In the genomic region with DNA sequence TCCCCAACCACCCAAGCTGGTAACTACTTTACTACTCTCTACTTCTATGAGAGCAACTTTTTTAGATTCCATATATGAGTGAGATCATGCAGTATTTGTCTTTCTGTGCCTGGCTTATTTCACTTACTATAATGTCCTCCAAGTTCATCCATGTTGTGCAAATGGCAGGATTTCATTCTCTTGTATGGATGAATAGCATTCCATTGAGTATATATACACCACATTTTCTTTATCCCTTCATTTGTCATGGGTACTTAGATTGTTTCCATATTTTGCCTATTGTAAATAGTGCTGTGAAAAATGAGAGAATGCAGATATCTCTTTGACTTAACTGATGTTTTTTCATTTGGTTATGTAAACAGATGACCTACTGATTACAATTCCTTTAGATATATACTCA, we compare ENCODE assay signal across 17 cellular contexts.
DNase-seq lines count a peak whose midpoint lies in the region; ATAC-seq and TF ChIP-seq lines count a peak whose summit lies in the region.
"Had no signal": no experiment of that assay in that cellular context is flagged by ENCODE, and none has a peak within 500 bp of the region (broad histone marks: within the 10 kb centered on the region; RNA-seq: fewer than 3 reads in every experiment).

No MANE protein-coding gene starts in this region.

- H3K36me3 ChIP-seq in SJSA1 (no peaks in the 10 kb centered on the region), Caco-2 (ENCODE audit: control insufficient read depth, insufficient read depth, low read length) (no peaks in the 10 kb centered on the region)

- TF ChIP-seq CTCF in mesothelial cell of epicardium (IDR thresholded peaks at IDR 0.05; ENCODE audit: unreplicated experiment), result no peak
- no peak for TF ChIP-seq CTCF in Caco-2 (IDR thresholded peaks at IDR 0.05; ENCODE audit: insufficient read depth in 1 of 2, low read depth in 1 of 2, low read length in 1 of 2, severe bottlenecking in 1 of 2, unreplicated experiment in 1 of 2)

- H3K27me3 Mint-ChIP-seq in mesothelial cell of epicardium (ENCODE audit: low read depth), result no peaks in the 10 kb centered on the region
- H3K27me3 Mint-ChIP-seq in Caco-2 (ENCODE audit: insufficient read depth, unreplicated experiment), result peaks cover 10% of the 10 kb centered on the region
- H3K27me3 Mint-ChIP-seq: B cell had no signal

- H3K4me3 ChIP-seq in SJSA1, result no peak overlapping the region
- no peak overlapping the region for H3K4me3 ChIP-seq in Caco-2 (ENCODE audit: low read depth, low read length)
- H3K4me3 ChIP-seq: GM23248 had no signal

- peaks cover 19% of the 10 kb centered on the region for H3K4me1 Mint-ChIP-seq in mesothelial cell of epicardium
- peaks cover 10% of the 10 kb centered on the region for H3K4me1 Mint-ChIP-seq in Caco-2 (ENCODE audit: low read depth, unreplicated experiment)

- intact Hi-C loops in Caco-2 (cut with micrococcal nuclease; ENCODE audit: unreplicated experiment) (loop anchor here (2.0 kb wide), 1 partner anchor 18 kb away; no protein-coding TSS in a partner anchor), left cardiac atrium (cut with DNase I) (no loop called here)

- CTCF ChIA-PET in Caco-2 (lab: Charles Lee), result interaction anchor here (1.7 kb wide), 1 partner anchor 37 kb away, joined by 3 read pairs; no protein-coding TSS in a partner anchor

- DNase-seq in EH (ENCODE audit: low read depth) (peak; percentile 33), SJSA1 (ENCODE audit: low read depth in 1 of 2, low spot score in 2 of 2) (peak in 1 of 2 experiments; percentile 63), dedifferentiated amniotic fluid mesenchymal stem cell (ENCODE audit: extremely low spot score) (peak; percentile 39), mesothelial cell of epicardium (ENCODE audit: low spot score in 2 of 2, unreplicated experiment in 2 of 2) (no peak), Caco-2 (no peak), HCEC 1CT (no peak), left cardiac atrium (no peak), pons (ENCODE audit: low spot score) (no peak)
- DNase-seq: NCI-H2227 treated with DMSO at 0.1 percent for 48 hours, NCI-H748 treated with DMSO at 0.1 percent for 48 hours had no signal

- H3K4me1 ChIP-seq in SJSA1 (replicated peaks), result peaks cover 21% of the 10 kb centered on the region
- H3K4me1 ChIP-seq in Caco-2, result no peaks in the 10 kb centered on the region

- H3K27ac Mint-ChIP-seq in mesothelial cell of epicardium (peak overlapping the region; percentile 50), Caco-2 (ENCODE audit: unreplicated experiment) (no peak overlapping the region)
- H3K27ac Mint-ChIP-seq: B cell; CD8-positive, alpha-beta T cell; IgD-negative memory B cell had no signal

- H3K36me3 Mint-ChIP-seq in mesothelial cell of epicardium, result no peaks in the 10 kb centered on the region
- H3K36me3 Mint-ChIP-seq in Caco-2 (ENCODE audit: insufficient read depth, unreplicated experiment), result no peaks in the 10 kb centered on the region
- H3K36me3 Mint-ChIP-seq: CD8-positive, alpha-beta T cell; IgD-negative memory B cell had no signal

- POLR2A ChIA-PET in Caco-2 (lab: Charles Lee), result no interaction called here

- H3K27ac ChIP-seq in SJSA1, result peak overlapping the region; percentile 48
- H3K27ac ChIP-seq: 22Rv1, C4-2B, GM23248, KMS-11 had no signal

- H3K27me3 ChIP-seq in SJSA1 (replicated peaks) (no peaks in the 10 kb centered on the region), Caco-2 (replicated peaks; ENCODE audit: control insufficient read depth, insufficient read depth, low read length) (no peaks in the 10 kb centered on the region; the same call in 1 of the 2 replicates)

- no TSS peak for BruUV-seq in Caco-2 (replicated peaks; lab: Mats Ljungman, UMichigan)

- H3K9me3 ChIP-seq in SJSA1 (replicated peaks) (no peaks in the 10 kb centered on the region), Caco-2 (no peaks in the 10 kb centered on the region)

- ATAC-seq in left cardiac atrium, result no peak

- no peak overlapping the region for H3K4me3 Mint-ChIP-seq in mesothelial cell of epicardium
- H3K4me3 Mint-ChIP-seq in Caco-2 (ENCODE audit: unreplicated experiment), result no peak overlapping the region
- H3K4me3 Mint-ChIP-seq: B cell; CD8-positive, alpha-beta T cell; IgD-negative memory B cell had no signal

- H3K9me3 Mint-ChIP-seq in mesothelial cell of epicardium, result peaks cover 4% of the 10 kb centered on the region
- no peaks in the 10 kb centered on the region for H3K9me3 Mint-ChIP-seq in Caco-2 (ENCODE audit: unreplicated experiment)
- H3K9me3 Mint-ChIP-seq: CD8-positive, alpha-beta T cell; IgD-negative memory B cell had no signal

Comparison
In these comparisons a context has a peak if more than half of its experiments do, and no peak if none do; other contexts are left out.
1. DNase-seq: peak in EH (single experiment) and dedifferentiated amniotic fluid mesenchymal stem cell (single experiment); none in mesothelial cell of epicardium (0 of 2), Caco-2 (0 of 2), HCEC 1CT (single experiment), left cardiac atrium (single experiment) and pons (single experiment).